Comparison of ENCODE assay signal across 1 cellular context in the genomic region with DNA sequence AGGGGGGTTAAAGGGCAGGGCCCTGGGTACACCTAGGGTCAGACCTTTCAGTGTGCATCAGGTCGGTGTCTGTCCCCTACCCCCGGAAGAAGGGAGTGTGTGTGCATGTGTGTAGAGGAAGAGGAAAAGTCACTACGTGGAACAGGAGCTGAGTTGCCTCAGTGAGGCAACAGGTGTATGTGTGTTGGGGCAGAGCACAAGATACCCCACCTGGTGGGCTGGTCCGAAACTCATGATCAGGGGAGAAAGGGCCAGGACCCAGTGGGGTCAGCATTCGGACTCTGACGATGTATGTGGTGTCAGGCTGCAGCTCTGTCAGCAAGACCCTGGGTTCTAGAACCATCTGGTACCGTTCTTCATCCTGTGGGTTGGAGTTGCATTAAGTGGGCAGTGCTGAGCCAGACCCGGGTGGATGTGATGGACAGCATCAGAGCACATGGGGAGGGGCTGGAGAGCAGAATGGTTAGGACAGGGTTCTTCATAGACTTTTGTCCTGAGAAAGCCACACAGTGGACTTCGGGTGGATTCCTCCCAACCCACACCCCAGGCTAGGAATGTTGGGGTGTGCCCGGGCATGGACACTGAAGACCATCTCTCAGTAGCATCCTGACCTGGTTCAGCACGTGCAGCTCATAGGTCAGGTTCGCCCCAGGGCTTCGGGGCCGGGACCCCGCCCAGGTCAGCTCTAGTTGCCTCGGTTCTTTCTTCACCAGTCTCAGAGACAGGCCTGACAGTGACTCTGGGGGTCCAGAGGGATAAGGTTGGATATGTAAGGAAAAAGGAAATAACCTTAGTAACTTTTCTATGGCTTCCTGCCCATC.
TF ChIP-seq lines count a peak whose summit lies in the region.

No MANE protein-coding gene starts in this region.

TF ChIP-seq in IMR-90, 13 proteins besides CTCF, POLR2A, EP300 and RAD21:
- TF ChIP-seq MXI1 (IDR thresholded peaks at IDR 0.05; ENCODE audit: borderline replicate concordance, low read depth, low read length) (no peak), BHLHE40 (IDR thresholded peaks at IDR 0.05; ENCODE audit: low read depth, low read length) (no peak), RCOR1 (IDR thresholded peaks at IDR 0.05; ENCODE audit: insufficient replicate concordance, low read length) (no peak), MAFK (IDR thresholded peaks at IDR 0.05; ENCODE audit: low read depth, low read length) (no peak), CEBPB (IDR thresholded peaks at IDR 0.05; ENCODE audit: low read depth, low read length) (no peak), CHD1 (IDR thresholded peaks at IDR 0.05; ENCODE audit: low read depth, low read length) (no peak), SMC3 (IDR thresholded peaks at IDR 0.05; ENCODE audit: low read depth, low read length) (no peak), NFE2L2 (IDR thresholded peaks at IDR 0.05; ENCODE audit: low read depth, low read length) (no peak), FOS (IDR thresholded peaks at IDR 0.05; ENCODE audit: low read depth, low read length) (no peak), RFX5 (IDR thresholded peaks at IDR 0.05; ENCODE audit: low read depth, low read length) (no peak), MAZ (IDR thresholded peaks at IDR 0.05; ENCODE audit: borderline replicate concordance, low read depth, low read length) (no peak)
- TF ChIP-seq, protein P1, sequence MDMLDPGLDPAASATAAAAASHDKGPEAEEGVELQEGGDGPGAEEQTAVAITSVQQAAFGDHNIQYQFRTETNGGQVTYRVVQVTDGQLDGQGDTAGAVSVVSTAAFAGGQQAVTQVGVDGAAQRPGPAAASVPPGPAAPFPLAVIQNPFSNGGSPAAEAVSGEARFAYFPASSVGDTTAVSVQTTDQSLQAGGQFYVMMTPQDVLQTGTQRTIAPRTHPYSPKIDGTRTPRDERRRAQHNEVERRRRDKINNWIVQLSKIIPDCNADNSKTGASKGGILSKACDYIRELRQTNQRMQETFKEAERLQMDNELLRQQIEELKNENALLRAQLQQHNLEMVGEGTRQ (IDR thresholded peaks at IDR 0.05; ENCODE audit: low read depth, low read length), result no peak
- TF ChIP-seq, protein P2, sequence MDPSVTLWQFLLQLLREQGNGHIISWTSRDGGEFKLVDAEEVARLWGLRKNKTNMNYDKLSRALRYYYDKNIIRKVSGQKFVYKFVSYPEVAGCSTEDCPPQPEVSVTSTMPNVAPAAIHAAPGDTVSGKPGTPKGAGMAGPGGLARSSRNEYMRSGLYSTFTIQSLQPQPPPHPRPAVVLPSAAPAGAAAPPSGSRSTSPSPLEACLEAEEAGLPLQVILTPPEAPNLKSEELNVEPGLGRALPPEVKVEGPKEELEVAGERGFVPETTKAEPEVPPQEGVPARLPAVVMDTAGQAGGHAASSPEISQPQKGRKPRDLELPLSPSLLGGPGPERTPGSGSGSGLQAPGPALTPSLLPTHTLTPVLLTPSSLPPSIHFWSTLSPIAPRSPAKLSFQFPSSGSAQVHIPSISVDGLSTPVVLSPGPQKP (IDR thresholded peaks at IDR 0.05; ENCODE audit: borderline replicate concordance, low read depth, low read length), result no peak
TF ChIP-seq in IMR-90: peak in this region for 0.
